In genomic region chr5:34618666-34619065, GRCh38 we compare ENCODE assay signal across 20 cellular contexts. TPM values are rescaled to one million over a fixed set of nuclear protein-coding genes. Genes with fewer than 3 reads are reported as not detected.
DNase-seq lines count a peak whose midpoint lies in the region; TF ChIP-seq lines count a peak whose summit lies in the region.
"Had no signal": no experiment of that assay in that cellular context is flagged by ENCODE, and none has a peak within 500 bp of the region (broad histone marks: within the 10 kb centered on the region; RNA-seq: fewer than 3 reads in every experiment).

No MANE protein-coding gene starts in this region.

- H3K4me3 Mint-ChIP-seq in activated naive CD8-positive, alpha-beta T cell treated with anti-CD3 and anti-CD28 coated beads for 36 hours, result no peak overlapping the region
- H3K4me3 Mint-ChIP-seq: CD4-positive, alpha-beta T cell had no signal

- DNase-seq in GM06990 (ENCODE audit: extremely low read depth, insufficient read length) (peak; percentile 49), GM13976 (ENCODE audit: low spot score) (peak; percentile 24), lung microvascular endothelial cell (ENCODE audit: low read depth in 2 of 2) (peak; percentile 61 to 80), mesenteric fat pad (ENCODE audit: low spot score) (no peak), G401 (ENCODE audit: low spot score) (no peak), ecto neural progenitor cell (ENCODE audit: low spot score) (no peak)
- DNase-seq in activated naive CD8-positive, alpha-beta T cell treated with anti-CD3 and anti-CD28 coated beads for 36 hours, result no peak
- DNase-seq: ACHN; CD4-positive, alpha-beta T cell; COR-L47; GDM1; NCI-H1092 treated with DMSO at 0.1 percent for 48 hours; NCI-H1436 treated with DMSO at 0.1 percent for 48 hours; NCI-H1930; NCI-H226; NCI-H510A treated with DMSO at 0.1 percent for 48 hours; NCI-H748 treated with DMSO at 0.1 percent for 48 hours; SHP77 treated with DMSO at 0.1 percent for 48 hours had no signal

- H3K27ac Mint-ChIP-seq in activated naive CD8-positive, alpha-beta T cell treated with anti-CD3 and anti-CD28 coated beads for 36 hours, result peak overlapping the region; percentile 10
- H3K27ac Mint-ChIP-seq: CD4-positive, alpha-beta T cell had no signal

- H3K27me3 Mint-ChIP-seq in activated naive CD8-positive, alpha-beta T cell treated with anti-CD3 and anti-CD28 coated beads for 36 hours, result peaks cover 20% of the 10 kb centered on the region

- TF ChIP-seq CTCF in GM06990 (IDR thresholded peaks at IDR 0.05; ENCODE audit: insufficient read depth, low read length, poor library complexity, severe bottlenecking) (no peak), GM13976 (IDR thresholded peaks at IDR 0.05; ENCODE audit: borderline replicate concordance, control extremely low read depth, extremely low read depth, insufficient read depth, missing control alignments) (no peak)

- no peaks in the 10 kb centered on the region for H3K9me3 Mint-ChIP-seq in activated naive CD8-positive, alpha-beta T cell treated with anti-CD3 and anti-CD28 coated beads for 36 hours
- H3K9me3 Mint-ChIP-seq: CD4-positive, alpha-beta T cell had no signal

- no peaks in the 10 kb centered on the region for H3K36me3 Mint-ChIP-seq in activated naive CD8-positive, alpha-beta T cell treated with anti-CD3 and anti-CD28 coated beads for 36 hours

- H3K4me1 Mint-ChIP-seq in activated naive CD8-positive, alpha-beta T cell treated with anti-CD3 and anti-CD28 coated beads for 36 hours, result peaks cover 24% of the 10 kb centered on the region

- no peak overlapping the region for H3K4me3 ChIP-seq in GM06990 (replicated peaks; ENCODE audit: low read depth, low read length)
- H3K4me3 ChIP-seq: BLaER1, HAP-1 had no signal

- H3K27me3 ChIP-seq in GM06990 (replicated peaks; ENCODE audit: control insufficient read depth, insufficient read depth, low read length), result no peaks in the 10 kb centered on the region
- H3K27me3 ChIP-seq: BLaER1 had no signal

- in situ Hi-C loops in GM13976 (cut with MboI; ENCODE audit: low sequenced_read_pairs, unreplicated experiment) (no loop called here), G401 (cut with HindIII; ENCODE audit: low sequenced_read_pairs) (no loop called here)

- H3K36me3 ChIP-seq in GM06990 (ENCODE audit: control insufficient read depth, insufficient read depth, low read length), result no peaks in the 10 kb centered on the region
- H3K36me3 ChIP-seq: BLaER1, HAP-1 had no signal

RNA-seq across cellular contexts. Expression of gene RAI14, which starts 37.5 kb away (rescaled TPM):
- 1 to 10 TPM; 7.9 to 9.0 TPM for total RNA-seq in activated naive CD8-positive, alpha-beta T cell treated with anti-CD3 and anti-CD28 coated beads for 36 hours
- total RNA-seq in lung microvascular endothelial cell (116 and 187 TPM in 2 replicates), mesenteric fat pad (33.7 TPM)
- total RNA-seq in G401 (2014; rRNA removed; shearing (Covaris generic)), result 20.0 and 25.5 TPM in 2 replicates

Comparison
In these comparisons a context has a peak if more than half of its experiments do, and no peak if none do; other contexts are left out.
1. DNase-seq: peak in GM06990 (single experiment), GM13976 (single experiment) and lung microvascular endothelial cell (2 of 2); none in activated naive CD8-positive, alpha-beta T cell treated with anti-CD3 and anti-CD28 coated beads for 36 hours (single experiment), mesenteric fat pad (single experiment), G401 (single experiment) and ecto neural progenitor cell (single experiment).